Comparison of ENCODE assay signal across 11 cellular contexts in genomic region chr3:37990527-37990926, GRCh38. TPM values are rescaled to one million over a fixed set of nuclear protein-coding genes. Genes with fewer than 3 reads are reported as not detected.
DNase-seq lines count a peak whose midpoint lies in the region; FAIRE-seq and TF ChIP-seq lines count a peak whose summit lies in the region.
"Had no signal": no experiment of that assay in that cellular context is flagged by ENCODE, and none has a peak within 500 bp of the region (broad histone marks: within the 10 kb centered on the region; RNA-seq: fewer than 3 reads in every experiment).

Gene VILL, plus strand, starts transcription at chr3:37990786. Its CDS starts 2,887 bp downstream, at chr3:37993673.

- POLR2A ChIA-PET in CD4-positive, alpha-beta memory T cell (lab: Charles Lee; ENCODE audit: partially characterized antibody), result no interaction called here
- POLR2A ChIA-PET in H1 (lab: Charles Lee; ENCODE audit: partially characterized antibody), result interaction anchor here (1.2 kb wide), 1 partner anchor 11 kb away, joined by 3 read pairs; no protein-coding TSS in a partner anchor

- WGBS in H1 (ENCODE audit: extremely low coverage in 1 of 2, insufficient coverage in 1 of 2, insufficient read length in 1 of 2, insufficient replicate concordance in 2 of 2, low coverage in 1 of 2, low lambda C conversion rate in 2 of 2, missing lambda C conversion rate in 1 of 2), 2 experiments, result 73% methylated on average over 10 of the region's 10 CpGs; no CpG with 5 or more reads in 1 of the 2 experiments

- no peak for DNase-seq in CD4-positive, alpha-beta memory T cell
- DNase-seq in H1 (ENCODE audit: low read depth in 1 of 2, low spot score in 2 of 2), result no peak
- no peak for DNase-seq in hepatic stellate cell (ENCODE audit: low spot score)
- no peak for DNase-seq in DMS153 treated with DMSO at 0.1 percent for 48 hours (lab: John Stamatoyannopoulos, UW; ENCODE audit: unreplicated experiment)
- DNase-seq in GM13976 (ENCODE audit: low spot score), result no peak
- no peak for DNase-seq in NOMO-1 treated with DMSO at 0.1 percent for 48 hours (lab: John Stamatoyannopoulos, UW; ENCODE audit: unreplicated experiment)
- DNase-seq: activated effector memory CD4-positive, alpha-beta T cell treated with Interleukin-2 at 50 U/mL for 16 hours; MM.1S; nucleus accumbens had no signal

- H3K4me2 ChIP-seq in H1 (ENCODE audit: insufficient read depth in 1 of 2, low read depth in 2 of 2, low read length in 2 of 2), result peak within 1 kb of the TSS; percentile 54 to 68; a peak in 3 of 4 replicates

- no peaks in the 10 kb centered on the region for H3K9me3 Mint-ChIP-seq in CD4-positive, alpha-beta memory T cell

- H3K4me1 Mint-ChIP-seq in CD4-positive, alpha-beta memory T cell, result peaks cover 23 to 43% (median 34%) of the 10 kb centered on the region in 4 donors

- no peak within 1 kb of the TSS for H3K4ac ChIP-seq in H1 (replicated peaks; ENCODE audit: insufficient read length, low read depth, low read length)

- peaks cover 25% of the 10 kb centered on the region for H3K4me1 ChIP-seq in CD4-positive, alpha-beta memory T cell (ENCODE audit: insufficient read depth, low read length)
- H3K4me1 ChIP-seq in H1 (replicated peaks in 1 of 4; ENCODE audit: control insufficient read depth in 3 of 4, insufficient read depth in 4 of 4, low read length in 3 of 4), result peaks cover 0 to 13% (median 7%) of the 10 kb centered on the region in 4 experiments; a peak in 6 of 7 replicates
- peaks cover 5 to 6% of the 10 kb centered on the region in 2 donors for H3K4me1 ChIP-seq in muscle layer of duodenum (ENCODE audit: control insufficient read depth in 1 of 2, insufficient read depth in 2 of 2, low read length in 2 of 2)

- no peaks in the 10 kb centered on the region for H3K79me1 ChIP-seq in H1 (ENCODE audit: low read depth, low read length)

- no peak for TF ChIP-seq POLR2A in H1 (IDR thresholded peaks at IDR 0.05; ENCODE audit: control extremely low read depth in 1 of 2, low read depth in 2 of 2, low read length in 2 of 2)

- in situ Hi-C loops in GM13976 (cut with MboI; ENCODE audit: low sequenced_read_pairs, unreplicated experiment), result no loop called here

- TF ChIP-seq RAD21 in Ishikawa (IDR thresholded peaks at IDR 0.05; ENCODE audit: low read depth) (no peak; the same call in 1 of the 2 replicates), H1 (IDR thresholded peaks at IDR 0.05 in 1 of 2, conservative IDR thresholded peaks at IDR 0.05 in 1 of 2; ENCODE audit: low read depth in 2 of 2, low read length in 2 of 2) (no peak)

- no peak within 1 kb of the TSS for H2BK20ac ChIP-seq in H1 (ENCODE audit: low read length)

- H3K27me3 ChIP-seq in CD4-positive, alpha-beta memory T cell (ENCODE audit: insufficient read depth, low read length), result no peaks in the 10 kb centered on the region
- H3K27me3 ChIP-seq in H1 (replicated peaks in 1 of 4; ENCODE audit: control insufficient read depth in 3 of 4, extremely low read depth in 1 of 4, insufficient read depth in 3 of 4, low read length in 3 of 4), result peaks cover 0 to 5% (median 1%) of the 10 kb centered on the region in 4 experiments; a peak in 4 of 7 replicates
- H3K27me3 ChIP-seq in muscle layer of duodenum (ENCODE audit: low read depth, low read length), result no peaks in the 10 kb centered on the region

- H2BK12ac ChIP-seq in H1 (ENCODE audit: low read depth, low read length), result peak within 1 kb of the TSS; percentile 50; the same call in 1 of the 2 replicates

- no peak within 1 kb of the TSS for H4K91ac ChIP-seq in H1 (replicated peaks; ENCODE audit: insufficient read length, low read length)

- H4K5ac ChIP-seq in H1 (ENCODE audit: insufficient read length, low read depth, low read length), result no peak within 1 kb of the TSS

- 0 out of 2 replicates have a peak within 1 kb of the TSS, but pooled peaks have one; percentile 73 for H2AFZ ChIP-seq in H1 (ENCODE audit: low read length)

- H3K9ac ChIP-seq in H1 (replicated peaks in 1 of 4; ENCODE audit: extremely low read depth in 1 of 4, low read depth in 3 of 4, low read length in 3 of 4), result no peak within 1 kb of the TSS

- peaks cover 1 to 12% of the 10 kb centered on the region in 2 donors for H3K36me3 Mint-ChIP-seq in CD4-positive, alpha-beta memory T cell

- FAIRE-seq in H1 (lab: Jason Lieb, UNC), result no peak

- H3K36me3 ChIP-seq in CD4-positive, alpha-beta memory T cell (ENCODE audit: insufficient read depth, low read length), result no peaks in the 10 kb centered on the region
- H3K36me3 ChIP-seq in H1 (ENCODE audit: control insufficient read depth in 2 of 4, insufficient read depth in 4 of 4, low read length in 3 of 4), result no peaks in the 10 kb centered on the region
- no peaks in the 10 kb centered on the region for H3K36me3 ChIP-seq in muscle layer of duodenum (ENCODE audit: control insufficient read depth in 1 of 2, insufficient read depth in 2 of 2, low read length in 2 of 2)

- H3K56ac ChIP-seq in H1 (replicated peaks; ENCODE audit: insufficient read length, low read depth, low read length), result no peak within 1 kb of the TSS

- CTCF ChIA-PET in CD4-positive, alpha-beta memory T cell (lab: Charles Lee; ENCODE audit: partially characterized antibody), result no interaction called here
- CTCF ChIA-PET in H1 (lab: Charles Lee; ENCODE audit: partially characterized antibody), result interaction anchor here (0.6 to 9.0 kb wide), 6 partner anchors 11 to 137 kb away, joined by 3 to 134 read pairs (median 6); no protein-coding TSS in a partner anchor

- peak within 1 kb of the TSS in 1 of 8 donors; percentile 12 for H3K4me3 Mint-ChIP-seq in CD4-positive, alpha-beta memory T cell

- H3K79me2 ChIP-seq in H1 (ENCODE audit: control insufficient read depth in 1 of 2, insufficient read depth in 2 of 2, low read length in 2 of 2), result no peaks in the 10 kb centered on the region

- no peak within 1 kb of the TSS for H2BK120ac ChIP-seq in H1 (replicated peaks; ENCODE audit: low read depth, low read length)

- no peak within 1 kb of the TSS for H2BK5ac ChIP-seq in H1 (ENCODE audit: low read depth, low read length)

- H4K8ac ChIP-seq in H1 (ENCODE audit: extremely low read depth, insufficient read depth, low read length), result peak within 1 kb of the TSS; percentile 68

- H3K14ac ChIP-seq in H1 (ENCODE audit: insufficient read length), result no peak within 1 kb of the TSS

- H3K27ac Mint-ChIP-seq in CD4-positive, alpha-beta memory T cell, result peak within 1 kb of the TSS in 2 of 7 donors; percentile 37 to 80

- H3K27me3 Mint-ChIP-seq in CD4-positive, alpha-beta memory T cell, result no peaks in the 10 kb centered on the region

- TF ChIP-seq EP300 in Ishikawa (IDR thresholded peaks at IDR 0.05; ENCODE audit: borderline replicate concordance) (no peak), H1 (IDR thresholded peaks at IDR 0.05; ENCODE audit: borderline replicate concordance in 1 of 2, low read depth in 2 of 2, low read length in 2 of 2) (no peak)

- peak within 1 kb of the TSS; percentile 48; the same call in 1 of the 2 replicates for H2AK5ac ChIP-seq in H1 (ENCODE audit: low read depth, low read length)

- no peaks in the 10 kb centered on the region for H3K9me3 ChIP-seq in CD4-positive, alpha-beta memory T cell (ENCODE audit: control insufficient read depth in 1 of 2, low read length in 2 of 2)
- H3K9me3 ChIP-seq in H1 (ENCODE audit: insufficient read depth in 2 of 2, low read depth in 1 of 2, low read length in 1 of 2) (no peaks in the 10 kb centered on the region), muscle layer of duodenum (ENCODE audit: control insufficient read depth in 1 of 2, low read length in 2 of 2) (no peaks in the 10 kb centered on the region)

- intact Hi-C loops in CD4-positive, alpha-beta memory T cell (cut with micrococcal nuclease), result no loop called here

- H3K18ac ChIP-seq in H1 (ENCODE audit: extremely low read depth, low read length), result peak within 1 kb of the TSS; percentile 9; the same call in 1 of the 2 replicates

- peak within 1 kb of the TSS; percentile 92; the same call in 1 of the 2 replicates for H2BK15ac ChIP-seq in H1 (ENCODE audit: low read length)

- no peaks in the 10 kb centered on the region for H4K20me1 ChIP-seq in H1 (replicated peaks in 1 of 2; ENCODE audit: control insufficient read depth in 1 of 2, insufficient read depth in 2 of 2, low read length in 2 of 2)

- peaks cover 7% of the 10 kb centered on the region for H3K23me2 ChIP-seq in H1 (ENCODE audit: low read depth, low read length)

- no peak within 1 kb of the TSS for H3K23ac ChIP-seq in H1 (ENCODE audit: insufficient read length)

- no peak within 1 kb of the TSS for H3K4me3 ChIP-seq in CD4-positive, alpha-beta memory T cell (ENCODE audit: low read length in 2 of 2)
- H3K4me3 ChIP-seq in H1 (ENCODE audit: extremely low read depth in 1 of 4, insufficient read depth in 2 of 4, low read depth in 3 of 4, low read length in 4 of 4) (peak within 1 kb of the TSS in 2 of 4 experiments; percentile 21 to 53; a peak in 4 of 8 replicates), muscle layer of duodenum (ENCODE audit: low read depth in 1 of 2, low read length in 2 of 2) (peak within 1 kb of the TSS in 1 of 2 donors; percentile 43)

- TF ChIP-seq CTCF in H1 (IDR thresholded peaks at IDR 0.05; ENCODE audit: control extremely low read depth in 1 of 3, insufficient read depth in 1 of 3, low read depth in 1 of 3, low read length in 3 of 3) (no peak), GM13976 (IDR thresholded peaks at IDR 0.05; ENCODE audit: borderline replicate concordance, control extremely low read depth, extremely low read depth, insufficient read depth, missing control alignments) (no peak)

- H3K27ac ChIP-seq in CD4-positive, alpha-beta memory T cell (ENCODE audit: low read depth, low read length), result no peak within 1 kb of the TSS
- H3K27ac ChIP-seq in H1 (ENCODE audit: low read depth, low read length), result no peak within 1 kb of the TSS
- peak within 1 kb of the TSS; percentile 93 for H3K27ac ChIP-seq in muscle layer of duodenum (ENCODE audit: low read length)

TF ChIP-seq in Ishikawa, 13 proteins besides CTCF, POLR2A, EP300 and RAD21:
- TF ChIP-seq NFIC (IDR thresholded peaks at IDR 0.05), result peak; percentile 86
- no peak for TF ChIP-seq CEBPB (IDR thresholded peaks at IDR 0.05)

TF ChIP-seq in H1, 55 proteins besides CTCF, POLR2A, EP300 and RAD21 (continues in another document):
- TF ChIP-seq SUZ12 (IDR thresholded peaks at IDR 0.05; ENCODE audit: low read length) (peak; percentile 33; the same call in 1 of the 2 replicates), CHD1 (IDR thresholded peaks at IDR 0.05; ENCODE audit: low read depth, low read length) (no peak), CBX5 (IDR thresholded peaks at IDR 0.05; ENCODE audit: low read depth, low read length) (no peak), TBP (IDR thresholded peaks at IDR 0.05; ENCODE audit: low read depth, low read length) (no peak)

RNA-seq across cellular contexts. Expression of gene VILL, which starts in this region (rescaled TPM):
- 10 to 100 TPM; 41.7 to 43.4 TPM for total RNA-seq in CD4-positive, alpha-beta memory T cell
- polyA plus RNA-seq in CD4-positive, alpha-beta memory T cell, result 10 to 100 TPM; 13.4 to 18.0 TPM
- 4.1 and 4.6 TPM in 2 replicates for total RNA-seq in H1 (2021; fragmentation: NEBNext Ultra II Directional; extraction: Animal tissue kit (Norgen Biotek cat#: 25700))
- 4.2 and 7.4 TPM in 2 replicates for polyA plus RNA-seq in H1 (2011; rRNA removed)
- polyA plus RNA-seq in H1 (2011; cell fraction: cytosol; rRNA removed), result 5.9 TPM
- polyA plus RNA-seq in H1 (2011; cell fraction: nucleus; rRNA removed), result 20.0 TPM
- polyA plus RNA-seq in H1 (2012, experiment 1 of 2), result 2.4 to 5.7 TPM (median 4.2 TPM) in 4 replicates
- polyA plus RNA-seq in H1 (2012, experiment 2 of 2), result 3.4 TPM
- 1.4 TPM for polyA plus RNA-seq in H1 (2013, experiment 1 of 2)
- polyA plus RNA-seq in H1 (2013, experiment 2 of 2), result 1.5 TPM
- polyA minus RNA-seq in H1 (2011; rRNA and poly(A)+ RNA removed), result 7.7 and 8.0 TPM in 2 replicates
- polyA minus RNA-seq in H1 (2011; cell fraction: cytosol; rRNA and poly(A)+ RNA removed), result 2.5 TPM
- 11.4 TPM for polyA minus RNA-seq in H1 (2011; cell fraction: nucleus; rRNA and poly(A)+ RNA removed)
